ENCODE assay signal across 3 cellular contexts in the genomic region with DNA sequence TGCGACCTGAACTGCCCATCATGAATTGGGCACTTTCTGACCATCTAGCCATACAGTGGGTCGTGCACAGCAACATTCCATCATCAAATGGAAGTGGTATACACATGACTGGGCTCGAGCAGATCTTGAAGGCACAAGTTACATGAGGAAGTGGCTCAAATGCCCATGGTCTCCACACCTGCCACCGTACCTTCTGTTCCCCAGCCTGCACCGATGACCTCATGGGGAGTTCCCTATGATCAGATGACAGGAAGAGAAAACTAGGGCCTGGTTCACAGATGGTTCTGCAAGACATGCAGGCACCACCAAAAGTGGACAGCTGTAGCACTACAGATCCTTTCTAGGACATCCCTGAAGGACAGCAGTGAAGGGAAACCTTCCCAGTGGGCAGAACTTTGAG.
A peak's percentile ranks its signal among the peaks of the same experiment; 100 is the strongest.
TF ChIP-seq lines count a peak whose summit lies in the region.

No MANE protein-coding gene starts in this region.

TF ChIP-seq in GM12891, 5 proteins besides CTCF, POLR2A, EP300 and RAD21:
- TF ChIP-seq PAX5 (IDR thresholded peaks at IDR 0.05; ENCODE audit: insufficient read depth, low read length, severe bottlenecking) (no peak), POLR2AphosphoS5 (IDR thresholded peaks at IDR 0.05; ENCODE audit: low read depth, low read length) (no peak), SPI1 (IDR thresholded peaks at IDR 0.05; ENCODE audit: low read depth, low read length) (peak; percentile 79), TAF1 (IDR thresholded peaks at IDR 0.05; ENCODE audit: low read depth, low read length) (no peak)

TF ChIP-seq in K562, 482 proteins besides CTCF, POLR2A, EP300 and RAD21:
- TF ChIP-seq MBD2 (IDR thresholded peaks at IDR 0.05; ENCODE audit: borderline replicate concordance, low read depth): no peak
- TF ChIP-seq, protein P1, sequence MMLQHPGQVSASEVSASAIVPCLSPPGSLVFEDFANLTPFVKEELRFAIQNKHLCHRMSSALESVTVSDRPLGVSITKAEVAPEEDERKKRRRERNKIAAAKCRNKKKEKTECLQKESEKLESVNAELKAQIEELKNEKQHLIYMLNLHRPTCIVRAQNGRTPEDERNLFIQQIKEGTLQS (IDR thresholded peaks at IDR 0.05): peak; percentile 37; the same call in 1 of the 2 replicates
- TF ChIP-seq, protein P1 (CRISPR knock-in tag; conservative IDR thresholded peaks at IDR 0.05): no peak

TF ChIP-seq in HepG2, 621 proteins besides CTCF, POLR2A, EP300 and RAD21:
- TF ChIP-seq CHD4 (IDR thresholded peaks at IDR 0.05; ENCODE audit: borderline replicate concordance, low read length): no peak
TF ChIP-seq in HepG2: peak in this region for 0.
